Comparison of ENCODE assay signal across 8 cellular contexts in the genomic region with DNA sequence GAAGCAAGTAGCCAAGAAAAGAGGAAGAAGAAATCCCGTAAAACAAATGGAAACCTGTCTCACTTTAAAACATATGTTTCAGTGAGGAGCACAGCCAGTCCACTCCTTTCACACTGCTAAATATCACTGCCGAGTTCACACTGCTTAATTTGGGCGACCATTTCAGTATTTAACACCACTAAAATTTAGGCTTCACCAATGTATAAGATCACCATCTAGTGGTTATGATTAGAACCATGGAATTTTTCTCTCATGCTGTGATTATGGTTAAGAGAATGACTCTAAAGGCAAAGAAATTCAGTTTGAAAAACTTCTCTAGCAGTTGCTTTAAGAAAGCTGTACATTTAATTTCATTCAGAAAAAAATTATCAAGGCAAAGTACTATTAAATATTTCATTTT. TPM values are rescaled to one million over a fixed set of nuclear protein-coding genes. Genes with fewer than 3 reads are reported as not detected.
DNase-seq lines count a peak whose midpoint lies in the region; ATAC-seq, FAIRE-seq and TF ChIP-seq lines count a peak whose summit lies in the region.

No MANE protein-coding gene starts in this region.

- no peak overlapping the region for H3K4me3 Mint-ChIP-seq in activated CD8-positive, alpha-beta memory T cell treated with anti-CD3 and anti-CD28 coated beads, Interleukin-2, amount 10 ng/mL, durations not matched to agents 7 days and 5 days

- CTCF ChIA-PET in activated CD8-positive, alpha-beta memory T cell treated with anti-CD3 and anti-CD28 coated beads, Interleukin-2, amount 10 ng/mL, durations not matched to agents 7 days and 5 days (lab: Charles Lee) = interaction anchor here (0.7 to 2.8 kb wide), 13 partner anchors 9 to 333 kb away, joined by 3 to 18 read pairs (median 5); no protein-coding TSS in a partner anchor

- H3K27ac ChIP-seq in pancreas = no peak overlapping the region

- WGBS in pancreas, 2 donors = 14 to 16% methylated on average over 3 of the region's 3 CpGs

- intact Hi-C loops in pancreas (cut with DNase I) = loop anchor here in 1 of 3 donors (10.0 kb wide), 1 partner anchor 153 kb away; no protein-coding TSS in a partner anchor

- TF ChIP-seq CTCF in pancreas (IDR thresholded peaks at IDR 0.05) = peak in 3 of 4 donors; percentile 26 to 37 (median 31)

- DNase-seq in activated CD8-positive, alpha-beta memory T cell treated with anti-CD3 and anti-CD28 coated beads, Interleukin-2, amount 10 ng/mL, durations not matched to agents 7 days and 5 days = no peak
- no peak for DNase-seq in activated CD8-positive, alpha-beta memory T cell treated with anti-CD3 and anti-CD28 coated beads, Interleukin-2, amount 50 U/mL, for 48 hours
- peak; percentile 69 for DNase-seq in fibroblast of peridontal ligament (ENCODE audit: extremely low read depth)
- DNase-seq in pancreas = no peak
- DNase-seq in UCSD-AML1 (lab: John Stamatoyannopoulos, UW; ENCODE audit: unreplicated experiment) = no peak

- FAIRE-seq in pancreas (lab: Jason Lieb, UNC) = peak; percentile 67

- H3K27me3 ChIP-seq in pancreas = no peaks in the 10 kb centered on the region

- peak overlapping the region; percentile 21 for H3K27ac Mint-ChIP-seq in activated CD8-positive, alpha-beta memory T cell treated with anti-CD3 and anti-CD28 coated beads, Interleukin-2, amount 10 ng/mL, durations not matched to agents 7 days and 5 days

- no peaks in the 10 kb centered on the region for H3K27me3 Mint-ChIP-seq in activated CD8-positive, alpha-beta memory T cell treated with anti-CD3 and anti-CD28 coated beads, Interleukin-2, amount 10 ng/mL, durations not matched to agents 7 days and 5 days

- H3K36me3 ChIP-seq in pancreas = no peaks in the 10 kb centered on the region

- H3K9me3 ChIP-seq in pancreas = no peaks in the 10 kb centered on the region

- ATAC-seq in activated CD8-positive, alpha-beta memory T cell treated with anti-CD3 and anti-CD28 coated beads, Interleukin-2, amount 10 ng/mL, durations not matched to agents 7 days and 5 days = peak; percentile 90
- ATAC-seq in GM21381 (IDR thresholded peaks at IDR 0.05; ENCODE audit: unreplicated experiment) = peak; percentile 88
- ATAC-seq in HG03520 (IDR thresholded peaks at IDR 0.05; ENCODE audit: unreplicated experiment) = peak; percentile 94
- ATAC-seq in SK-N-SH treated with all-trans-retinoic acid at 6 μM for 48 hours = peak; percentile 90
- peak; percentile 60 to 90 (median 89) for ATAC-seq in pancreas

- peaks cover 8% of the 10 kb centered on the region for H3K4me1 Mint-ChIP-seq in activated CD8-positive, alpha-beta memory T cell treated with anti-CD3 and anti-CD28 coated beads, Interleukin-2, amount 10 ng/mL, durations not matched to agents 7 days and 5 days

- H3K4me3 ChIP-seq in pancreas = no peak overlapping the region

- H3K36me3 Mint-ChIP-seq in activated CD8-positive, alpha-beta memory T cell treated with anti-CD3 and anti-CD28 coated beads, Interleukin-2, amount 10 ng/mL, durations not matched to agents 7 days and 5 days = peaks cover 25% of the 10 kb centered on the region

- H3K9me3 Mint-ChIP-seq in activated CD8-positive, alpha-beta memory T cell treated with anti-CD3 and anti-CD28 coated beads, Interleukin-2, amount 10 ng/mL, durations not matched to agents 7 days and 5 days (ENCODE audit: low read depth) = no peaks in the 10 kb centered on the region

- H3K4me1 ChIP-seq in pancreas = peaks cover 0 to 6% (median 5%) of the 10 kb centered on the region in 3 donors

TF ChIP-seq in SK-N-SH treated with all-trans-retinoic acid at 6 μM for 48 hours, 23 proteins besides CTCF, POLR2A, EP300 and RAD21:
- TF ChIP-seq, protein P1, sequence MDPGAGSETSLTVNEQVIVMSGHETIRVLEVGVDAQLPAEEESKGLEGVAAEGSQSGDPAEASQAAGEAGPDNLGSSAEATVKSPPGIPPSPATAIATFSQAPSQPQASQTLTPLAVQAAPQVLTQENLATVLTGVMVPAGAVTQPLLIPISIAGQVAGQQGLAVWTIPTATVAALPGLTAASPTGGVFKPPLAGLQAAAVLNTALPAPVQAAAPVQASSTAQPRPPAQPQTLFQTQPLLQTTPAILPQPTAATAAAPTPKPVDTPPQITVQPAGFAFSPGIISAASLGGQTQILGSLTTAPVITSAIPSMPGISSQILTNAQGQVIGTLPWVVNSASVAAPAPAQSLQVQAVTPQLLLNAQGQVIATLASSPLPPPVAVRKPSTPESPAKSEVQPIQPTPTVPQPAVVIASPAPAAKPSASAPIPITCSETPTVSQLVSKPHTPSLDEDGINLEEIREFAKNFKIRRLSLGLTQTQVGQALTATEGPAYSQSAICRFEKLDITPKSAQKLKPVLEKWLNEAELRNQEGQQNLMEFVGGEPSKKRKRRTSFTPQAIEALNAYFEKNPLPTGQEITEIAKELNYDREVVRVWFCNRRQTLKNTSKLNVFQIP (CRISPR knock-in tag; IDR thresholded peaks at IDR 0.05; ENCODE audit: borderline replicate concordance, low read depth) = no peak
- TF ChIP-seq, protein P2, sequence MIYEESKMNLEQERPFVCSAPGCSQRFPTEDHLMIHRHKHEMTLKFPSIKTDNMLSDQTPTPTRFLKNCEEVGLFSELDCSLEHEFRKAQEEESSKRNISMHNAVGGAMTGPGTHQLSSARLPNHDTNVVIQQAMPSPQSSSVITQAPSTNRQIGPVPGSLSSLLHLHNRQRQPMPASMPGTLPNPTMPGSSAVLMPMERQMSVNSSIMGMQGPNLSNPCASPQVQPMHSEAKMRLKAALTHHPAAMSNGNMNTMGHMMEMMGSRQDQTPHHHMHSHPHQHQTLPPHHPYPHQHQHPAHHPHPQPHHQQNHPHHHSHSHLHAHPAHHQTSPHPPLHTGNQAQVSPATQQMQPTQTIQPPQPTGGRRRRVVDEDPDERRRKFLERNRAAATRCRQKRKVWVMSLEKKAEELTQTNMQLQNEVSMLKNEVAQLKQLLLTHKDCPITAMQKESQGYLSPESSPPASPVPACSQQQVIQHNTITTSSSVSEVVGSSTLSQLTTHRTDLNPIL (CRISPR knock-in tag; IDR thresholded peaks at IDR 0.05; ENCODE audit: low read depth) = no peak
- TF ChIP-seq, protein P3, sequence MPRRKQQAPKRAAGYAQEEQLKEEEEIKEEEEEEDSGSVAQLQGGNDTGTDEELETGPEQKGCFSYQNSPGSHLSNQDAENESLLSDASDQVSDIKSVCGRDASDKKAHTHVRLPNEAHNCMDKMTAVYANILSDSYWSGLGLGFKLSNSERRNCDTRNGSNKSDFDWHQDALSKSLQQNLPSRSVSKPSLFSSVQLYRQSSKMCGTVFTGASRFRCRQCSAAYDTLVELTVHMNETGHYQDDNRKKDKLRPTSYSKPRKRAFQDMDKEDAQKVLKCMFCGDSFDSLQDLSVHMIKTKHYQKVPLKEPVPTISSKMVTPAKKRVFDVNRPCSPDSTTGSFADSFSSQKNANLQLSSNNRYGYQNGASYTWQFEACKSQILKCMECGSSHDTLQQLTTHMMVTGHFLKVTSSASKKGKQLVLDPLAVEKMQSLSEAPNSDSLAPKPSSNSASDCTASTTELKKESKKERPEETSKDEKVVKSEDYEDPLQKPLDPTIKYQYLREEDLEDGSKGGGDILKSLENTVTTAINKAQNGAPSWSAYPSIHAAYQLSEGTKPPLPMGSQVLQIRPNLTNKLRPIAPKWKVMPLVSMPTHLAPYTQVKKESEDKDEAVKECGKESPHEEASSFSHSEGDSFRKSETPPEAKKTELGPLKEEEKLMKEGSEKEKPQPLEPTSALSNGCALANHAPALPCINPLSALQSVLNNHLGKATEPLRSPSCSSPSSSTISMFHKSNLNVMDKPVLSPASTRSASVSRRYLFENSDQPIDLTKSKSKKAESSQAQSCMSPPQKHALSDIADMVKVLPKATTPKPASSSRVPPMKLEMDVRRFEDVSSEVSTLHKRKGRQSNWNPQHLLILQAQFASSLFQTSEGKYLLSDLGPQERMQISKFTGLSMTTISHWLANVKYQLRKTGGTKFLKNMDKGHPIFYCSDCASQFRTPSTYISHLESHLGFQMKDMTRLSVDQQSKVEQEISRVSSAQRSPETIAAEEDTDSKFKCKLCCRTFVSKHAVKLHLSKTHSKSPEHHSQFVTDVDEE (CRISPR knock-in tag; IDR thresholded peaks at IDR 0.05) = 0 out of 2 replicates have a peak, but pooled peaks have one; percentile 13
- TF ChIP-seq ISL1 (CRISPR knock-in tag; IDR thresholded peaks at IDR 0.05) = no peak
- no peak for TF ChIP-seq OSR1 (CRISPR knock-in tag; IDR thresholded peaks at IDR 0.05)

RNA-seq across cellular contexts. Expression of a gene that starts 16.6 kb away (rescaled TPM):
- 10 to 100 TPM; 55.0 to 57.5 TPM for total RNA-seq in activated CD8-positive, alpha-beta memory T cell treated with anti-CD3 and anti-CD28 coated beads, Interleukin-2, amount 10 ng/mL, durations not matched to agents 7 days and 5 days
- total RNA-seq in pancreas = 10 to 100 TPM in 1 of 6 donors, 1 to 10 TPM in 5; 2.4 to 11.1 (median 4.8) TPM
- 1 to 10 TPM; 1.4 to 3.1 TPM for polyA plus RNA-seq in pancreas

Comparison
In these comparisons a context has a peak if more than half of its experiments do, and no peak if none do; other contexts are left out.
1. RNA of a gene that starts 16.6 kb away (total RNA-seq): 55.0 to 57.5 TPM in activated CD8-positive, alpha-beta memory T cell treated with anti-CD3 and anti-CD28 coated beads, Interleukin-2, amount 10 ng/mL, durations not matched to agents 7 days and 5 days; 2.4 to 11.1 TPM in pancreas; every median in the first group is over 4 times any median in the second.
2. Peak in every context shown above with its lines, with median percentiles within 50 percentile points of each other: ATAC-seq.